Comparison of ENCODE assay signal across 21 cellular contexts in genomic region chr6:5007531-5007930, GRCh38. TPM values are rescaled to one million over a fixed set of nuclear protein-coding genes. Genes with fewer than 3 reads are reported as not detected.
DNase-seq lines count a peak whose midpoint lies in the region; ATAC-seq, FAIRE-seq and TF ChIP-seq lines count a peak whose summit lies in the region.
"Had no signal": no experiment of that assay in that cellular context is flagged by ENCODE, and none has a peak within 500 bp of the region (broad histone marks: within the 10 kb centered on the region; RNA-seq: fewer than 3 reads in every experiment).

No MANE protein-coding gene starts in this region.

- TF ChIP-seq CTCF in HepG2 (CRISPR knock-in tag; IDR thresholded peaks at IDR 0.05) (no peak), right lobe of liver (IDR thresholded peaks at IDR 0.05) (no peak), K562 (IDR thresholded peaks at IDR 0.05 in 2 of 3, conservative IDR thresholded peaks at IDR 0.05 in 1 of 3; ENCODE audit: insufficient read depth in 2 of 3, low read depth in 1 of 3, low read length in 3 of 3) (no peak)

- 91% methylated on average over 3 of the region's 3 CpGs for WGBS in HepG2 (ENCODE audit: low lambda C conversion rate)
- WGBS in right lobe of liver (ENCODE audit: insufficient coverage, low coverage, low lambda C conversion rate, missing lambda C conversion rate): 100% methylated on average over 1 of the region's 3 CpGs
- 45% methylated on average over 3 of the region's 3 CpGs for WGBS in K562 (ENCODE audit: insufficient coverage, low coverage, missing lambda C conversion rate)

- in situ Hi-C loops in HepG2 (cut with HindIII; ENCODE audit: extremely low pct_ligation_motif_present, low pct_unique_long_range_greater_than_20kb) (no loop called here), K562 (cut with MboI) (no loop called here)

- POLR2A ChIA-PET in HepG2 (lab: Yijun Ruan, JAX): no interaction called here
- POLR2A ChIA-PET in K562 (lab: Yijun Ruan, JAX): no interaction called here

- no peak overlapping the region for H3K4me3 Mint-ChIP-seq in effector memory CD8-positive, alpha-beta T cell
- H3K4me3 Mint-ChIP-seq: CD14-positive monocyte; CD4-positive, alpha-beta memory T cell; GM23338; HFFc6; IgD-negative memory B cell had no signal

- TF ChIP-seq POLR2A in HepG2 (IDR thresholded peaks at IDR 0.05; ENCODE audit: insufficient read depth in 1 of 2, low read depth in 2 of 2, low read length in 2 of 2): no peak
- no peak for TF ChIP-seq POLR2A in right lobe of liver (IDR thresholded peaks at IDR 0.05)
- no peak for TF ChIP-seq POLR2A in K562 (conservative IDR thresholded peaks at IDR 0.05)

- peaks cover 3% of the 10 kb centered on the region for H3K79me2 ChIP-seq in HepG2 (ENCODE audit: insufficient read depth, low read length)
- peaks cover 5% of the 10 kb centered on the region; the same call in 1 of the 3 replicates for H3K79me2 ChIP-seq in K562 (ENCODE audit: control insufficient read depth, insufficient read depth, low read length)

- H3K9me1 ChIP-seq in K562 (ENCODE audit: control insufficient read depth, insufficient read depth, low read length): no peaks in the 10 kb centered on the region

- no peaks in the 10 kb centered on the region for H3K9me3 Mint-ChIP-seq in effector memory CD8-positive, alpha-beta T cell
- H3K9me3 Mint-ChIP-seq: CD14-positive monocyte; CD4-positive, alpha-beta memory T cell; GM23338; HFFc6; IgD-negative memory B cell had no signal

- no peak overlapping the region for H3K27ac ChIP-seq in HepG2 (ENCODE audit: extremely low read length, insufficient read depth, low read length)
- H3K27ac ChIP-seq in right lobe of liver: no peak overlapping the region
- no peak overlapping the region for H3K27ac ChIP-seq in K562 (ENCODE audit: extremely low read depth, low read depth, low read length)
- H3K27ac ChIP-seq: BLaER1 had no signal

- H2AFZ ChIP-seq in HepG2 (ENCODE audit: low read length): no peak overlapping the region
- H2AFZ ChIP-seq in K562 (ENCODE audit: low read depth, low read length): no peak overlapping the region
- H2AFZ ChIP-seq: GM23338 had no signal

- no peak for TF ChIP-seq RAD21 in HepG2 (CRISPR knock-in tag; IDR thresholded peaks at IDR 0.05)
- no peak for TF ChIP-seq RAD21 in K562 (CRISPR knock-in tag; conservative IDR thresholded peaks at IDR 0.05 in 1 of 2, IDR thresholded peaks at IDR 0.05 in 1 of 2)

- H3K27ac Mint-ChIP-seq in effector memory CD8-positive, alpha-beta T cell: no peak overlapping the region
- H3K27ac Mint-ChIP-seq: CD14-positive monocyte; CD4-positive, alpha-beta memory T cell; GM23338; HFFc6; IgD-negative memory B cell had no signal

- no peak for DNase-seq in HepG2 (ENCODE audit: low spot score)
- DNase-seq in right lobe of liver: no peak
- DNase-seq in K562 (ENCODE audit: extremely low read depth in 1 of 4, low spot score in 3 of 4): no peak
- DNase-seq in left kidney (ENCODE audit: low read depth, low spot score): peak; percentile 11
- DNase-seq in effector memory CD8-positive, alpha-beta T cell: no peak
- DNase-seq: 8988T; CD4-positive, alpha-beta memory T cell; DMS53; DND-41; EL; HCEC 1CT; HFFc6 had no signal

- BruUV-seq in HepG2 (replicated peaks; lab: Mats Ljungman, UMichigan): no TSS peak
- no TSS peak for BruUV-seq in K562 (replicated peaks; lab: Mats Ljungman, UMichigan)

- peaks cover 6 to 8% of the 10 kb centered on the region in 2 donors for H3K4me1 Mint-ChIP-seq in effector memory CD8-positive, alpha-beta T cell (ENCODE audit: low read depth in 2 of 2)

- H3K36me3 ChIP-seq in HepG2 (replicated peaks in 1 of 2; ENCODE audit: control insufficient read depth in 1 of 2, insufficient read depth in 2 of 2, low read length in 2 of 2): peaks cover 0 to 2% of the 10 kb centered on the region in 2 experiments; a peak in 1 of 5 replicates
- H3K36me3 ChIP-seq in right lobe of liver: no peaks in the 10 kb centered on the region
- H3K36me3 ChIP-seq in K562 (ENCODE audit: control insufficient read depth, insufficient read depth, low read length): peaks cover 2% of the 10 kb centered on the region; the same call in 2 of the 3 replicates
- H3K36me3 ChIP-seq: BLaER1 had no signal

- H3K36me3 Mint-ChIP-seq in effector memory CD8-positive, alpha-beta T cell (ENCODE audit: insufficient read depth): peaks cover 4% of the 10 kb centered on the region
- H3K36me3 Mint-ChIP-seq: CD14-positive monocyte, IgD-negative memory B cell had no signal

- CTCF ChIA-PET in HepG2 (lab: Yijun Ruan, JAX; ENCODE audit: low intra/inter-chr PET ratio, low total read pairs): no interaction called here
- CTCF ChIA-PET in K562 (lab: Yijun Ruan, JAX; ENCODE audit: low intra/inter-chr PET ratio): no interaction called here

- no peaks in the 10 kb centered on the region for H3K9me3 ChIP-seq in HepG2 (ENCODE audit: low read length)
- H3K9me3 ChIP-seq in right lobe of liver: no peaks in the 10 kb centered on the region
- H3K9me3 ChIP-seq in K562 (replicated peaks; ENCODE audit: control insufficient read depth, insufficient read depth, low read depth, low read length): no peaks in the 10 kb centered on the region
- H3K9me3 ChIP-seq: BLaER1 had no signal

- TF ChIP-seq EP300 in HepG2 (IDR thresholded peaks at IDR 0.05; ENCODE audit: low read depth in 2 of 2, low read length in 2 of 2): no peak
- no peak for TF ChIP-seq EP300 in HepG2 (CRISPR knock-in tag; IDR thresholded peaks at IDR 0.05; ENCODE audit: borderline replicate concordance)
- TF ChIP-seq EP300 in K562 (IDR thresholded peaks at IDR 0.05; ENCODE audit: low read length): no peak

- ATAC-seq in HepG2 (no peak), right lobe of liver (no peak), K562 (no peak), HG03354 (IDR thresholded peaks at IDR 0.05; ENCODE audit: poor library complexity, severe bottlenecking, unreplicated experiment) (no peak), GM21423 (IDR thresholded peaks at IDR 0.05; ENCODE audit: unreplicated experiment) (no peak)
- no peak for ATAC-seq in effector memory CD8-positive, alpha-beta T cell (replicated peaks)
- ATAC-seq: GM12878, GM23338 had no signal

- FAIRE-seq in HepG2 (lab: Jason Lieb, UNC) (no peak), K562 (lab: Jason Lieb, UNC) (no peak)
- FAIRE-seq: GM12878, H54, HTR-8/SVneo had no signal

- peaks cover 7 to 9% of the 10 kb centered on the region in 2 donors for H3K27me3 Mint-ChIP-seq in effector memory CD8-positive, alpha-beta T cell
- H3K27me3 Mint-ChIP-seq: CD4-positive, alpha-beta memory T cell had no signal

- H3K4me1 ChIP-seq in HepG2 (ENCODE audit: insufficient read depth, low read length) (peaks cover 26% of the 10 kb centered on the region), right lobe of liver (no peaks in the 10 kb centered on the region), K562 (replicated peaks in 1 of 2; ENCODE audit: control insufficient read depth in 2 of 2, insufficient read depth in 2 of 2, low read length in 2 of 2) (peaks cover 5 to 15% of the 10 kb centered on the region in 2 experiments; a peak in 4 of 5 replicates)

- no peaks in the 10 kb centered on the region for H3K27me3 ChIP-seq in HepG2 (ENCODE audit: control insufficient read depth in 1 of 2, insufficient read depth in 2 of 2, low read length in 2 of 2)
- no peaks in the 10 kb centered on the region for H3K27me3 ChIP-seq in right lobe of liver
- 0 out of 5 replicates have a peak, but pooled peaks cover 0 to 5% of the 10 kb centered on the region in 2 experiments for H3K27me3 ChIP-seq in K562 (ENCODE audit: control insufficient read depth in 2 of 2, insufficient read depth in 2 of 2, low read length in 2 of 2)
- H3K27me3 ChIP-seq: BLaER1 had no signal

- intact Hi-C loops in HepG2 (cut with micrococcal nuclease; ENCODE audit: unreplicated experiment) (no loop called here), right lobe of liver (cut with DNase I) (no loop called here), K562 (cut with micrococcal nuclease) (no loop called here)

- no peak overlapping the region for H3K9ac ChIP-seq in HepG2 (ENCODE audit: insufficient read depth, low read depth, low read length)
- no peak overlapping the region for H3K9ac ChIP-seq in K562 (ENCODE audit: insufficient read depth in 1 of 2, low read depth in 2 of 2, low read length in 2 of 2)
- H3K9ac ChIP-seq: BLaER1 had no signal

- H3K4me2 ChIP-seq in HepG2 (ENCODE audit: low read depth, low read length) (no peak overlapping the region), K562 (ENCODE audit: insufficient read depth, low read length) (no peak overlapping the region)
- H3K4me2 ChIP-seq: BLaER1, GM23338 had no signal

- no peak overlapping the region for H3K4me3 ChIP-seq in HepG2 (replicated peaks in 1 of 3; ENCODE audit: insufficient read depth in 1 of 3, low read depth in 2 of 3, low read length in 3 of 3)
- no peak overlapping the region for H3K4me3 ChIP-seq in right lobe of liver
- no peak overlapping the region for H3K4me3 ChIP-seq in K562
- H3K4me3 ChIP-seq: BLaER1, GM12878, GM23338 had no signal

- H4K20me1 ChIP-seq in HepG2 (ENCODE audit: insufficient read depth, low read length) (no peaks in the 10 kb centered on the region), K562 (replicated peaks; ENCODE audit: control insufficient read depth, insufficient read depth, low read length) (no peaks in the 10 kb centered on the region)
- H4K20me1 ChIP-seq: BLaER1 had no signal

RNA-seq across cellular contexts. Expression of gene RPP40, which starts 3.7 kb away (rescaled TPM):
- total RNA-seq in HepG2 (2016; rRNA removed; fragmentation: Illumina TruSeq; extraction: Trizol) (41.2 and 64.0 TPM in 2 replicates), right lobe of liver (10 to 100 TPM in 1 of 6 experiments, 1 to 10 TPM in 5; 2.8 to 15.5 (median 5.5) TPM), K562 (2014; rRNA removed) (34.7 and 41.1 TPM in 2 replicates), K562 (2014; rRNA removed; fragmentation: Illumina TruSeq; extraction: Trizol) (39.9 and 41.0 TPM in 2 replicates), K562 (2015; rRNA removed; fragmentation: Illumina TruSeq; extraction: Trizol) (36.4 and 39.0 TPM in 2 replicates), K562 (2021) (28.1 and 30.2 TPM in 2 replicates)
- total RNA-seq in HepG2 (2016; cell fraction: cytosol; rRNA removed; fragmentation: Illumina TruSeq; extraction: Trizol; ENCODE audit: low read depth): 6.2 and 9.4 TPM in 2 replicates
- 44.8 and 65.5 TPM in 2 replicates for total RNA-seq in HepG2 (2016; cell fraction: insoluble cytoplasmic fraction; rRNA removed; fragmentation: Illumina TruSeq; extraction: Trizol)
- total RNA-seq in HepG2 (2016; cell fraction: membrane; rRNA removed; fragmentation: Illumina TruSeq; extraction: Trizol): 13.3 and 13.7 TPM in 2 replicates
- total RNA-seq in HepG2 (2016; cell fraction: nucleus; rRNA removed; fragmentation: Illumina TruSeq; extraction: Trizol): 22.1 and 24.0 TPM in 2 replicates
- polyA plus RNA-seq in HepG2 (2011; rRNA removed) (18.0 and 19.4 TPM in 2 replicates), K562 (2011; rRNA removed) (15.9 and 22.6 TPM in 2 replicates), K562 (2014; fragmentation: Illumina TruSeq; extraction: Trizol) (48.2 and 51.2 TPM in 2 replicates), K562 (2014; fragmentation: Nextera tagmentation; extraction: Ambion mirVana) (100 to 1,000 TPM; 103 to 114 TPM), K562 (2014; rRNA removed) (35.7 and 46.6 TPM in 2 replicates)
- polyA plus RNA-seq in HepG2 (2011; cell fraction: cytosol; rRNA removed): 7.7 and 14.3 TPM in 2 replicates
- polyA plus RNA-seq in HepG2 (2011; cell fraction: nucleus; rRNA removed): 6.5 and 6.6 TPM in 2 replicates
- polyA plus RNA-seq in HepG2 (2012): 26.7 and 29.8 TPM in 2 replicates
- 15.4 and 17.1 TPM in 2 replicates for polyA plus RNA-seq in HepG2 (2016; cell fraction: cytosol; fragmentation: Illumina TruSeq; extraction: Trizol; ENCODE audit: low read depth)
- 66.0 and 77.9 TPM in 2 replicates for polyA plus RNA-seq in HepG2 (2016; cell fraction: insoluble cytoplasmic fraction; fragmentation: Illumina TruSeq; extraction: Trizol; ENCODE audit: low read depth)
- 17.5 and 18.0 TPM in 2 replicates for polyA plus RNA-seq in HepG2 (2016; cell fraction: membrane; fragmentation: Illumina TruSeq; extraction: Trizol; ENCODE audit: low read depth)
- polyA plus RNA-seq in HepG2 (2016; cell fraction: nucleus; fragmentation: Illumina TruSeq; extraction: Trizol; ENCODE audit: insufficient read depth, low read depth): 29.6 and 31.9 TPM in 2 replicates
- 9.4 and 13.4 TPM in 2 replicates for polyA minus RNA-seq in HepG2 (2011; rRNA and poly(A)+ RNA removed; ENCODE audit: low replicate concordance)
- polyA minus RNA-seq in HepG2 (2011; cell fraction: cytosol; rRNA and poly(A)+ RNA removed): 6.6 and 7.6 TPM in 2 replicates
- 24.3 and 26.1 TPM in 2 replicates for polyA minus RNA-seq in HepG2 (2011; cell fraction: nucleus; rRNA and poly(A)+ RNA removed)
- total RNA-seq in K562 (2011; cell fraction: chromatin; rRNA removed; ENCODE audit: low replicate concordance): 10.1 and 10.8 TPM in 2 replicates
- total RNA-seq in K562 (2011; cell fraction: nucleolus; rRNA removed): 7.1 and 8.8 TPM in 2 replicates
- 7.9 and 13.3 TPM in 2 replicates for total RNA-seq in K562 (2011; cell fraction: nucleoplasm; rRNA removed)
- polyA plus RNA-seq in K562 (2011; cell fraction: cytosol; rRNA removed): 8.4 and 11.0 TPM in 2 replicates
- polyA plus RNA-seq in K562 (2011; cell fraction: nucleus; rRNA removed): 12.8 and 16.4 TPM in 2 replicates
- 16.5 and 38.9 TPM in 2 replicates for polyA plus RNA-seq in K562 (2012)
- polyA minus RNA-seq in K562 (2011; rRNA and poly(A)+ RNA removed): 17.4 and 17.6 TPM in 2 replicates
- polyA minus RNA-seq in K562 (2011; cell fraction: cytosol; rRNA and poly(A)+ RNA removed): 6.8 and 8.6 TPM in 2 replicates
- 9.7 and 17.2 TPM in 2 replicates for polyA minus RNA-seq in K562 (2011; cell fraction: nucleus; rRNA and poly(A)+ RNA removed)

Comparison
In these comparisons a context has a peak if more than half of its experiments do, and no peak if none do; other contexts are left out.
1. Of the 241 proteins assayed by ChIP-seq in both HepG2 and K562: peak only in HepG2: none; only in K562: MEIS2; in both: none; in neither: 240.